ENCODE assay signal across 25 cellular contexts in the genomic region with DNA sequence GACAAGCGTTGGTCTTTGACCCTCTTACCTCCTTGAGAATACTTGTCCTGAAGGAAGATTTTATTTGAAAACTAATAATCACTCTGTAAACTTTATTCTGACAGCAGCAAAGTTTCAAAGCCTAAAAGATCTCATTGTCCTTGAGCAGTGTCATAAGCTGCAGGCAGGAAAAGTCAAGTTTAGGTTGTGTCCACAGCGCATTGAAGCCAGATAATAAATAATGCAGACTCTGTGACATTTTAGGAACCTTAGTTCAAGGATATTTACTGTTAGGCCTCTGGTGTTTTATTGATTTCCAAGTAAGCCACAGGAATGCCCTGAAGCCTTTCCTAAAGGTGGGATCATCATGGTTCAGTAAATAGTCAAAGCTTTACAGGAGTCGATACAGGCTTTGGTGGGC.
"Had no signal": no experiment of that assay in that cellular context is flagged by ENCODE, and none has a peak within 500 bp of the region (broad histone marks: within the 10 kb centered on the region; RNA-seq: fewer than 3 reads in every experiment).

No MANE protein-coding gene starts in this region.

- H3K4me3 ChIP-seq: MG63, SJSA1 had no signal

- H3K4me3 Mint-ChIP-seq: activated CD4-positive, alpha-beta T cell treated with anti-CD3 and anti-CD28 coated beads for 36 hours; activated CD8-positive, alpha-beta T cell treated with anti-CD3 and anti-CD28 coated beads, Interleukin-2, amount 10 ng/mL, durations not matched to agents 7 days and 5 days; activated naive CD8-positive, alpha-beta T cell; activated T-cell treated with anti-CD3 and anti-CD28 coated beads, Interleukin-2, amount 50 U/mL, for 24 hours; activated T-helper 1 cell treated with anti-CD3 and anti-CD28 coated beads, Interleukin-12 subunit alpha, Interleukin-12 subunit beta, Interleukin-2, Interleukin-4 antibody, amounts not matched to agents 30 ng/mL and 10 ng/mL and 1 ng/mL, durations not matched to agents 14 hours and 24 hours and 36 hours; brain; T-helper 1 cell treated with Interleukin-12 subunit alpha and Interleukin-12 subunit beta and Interleukin-4 antibody, amounts not matched to agents 30 μg/mL and 1 μg/mL, for 36 hours had no signal

- H3K36me3 ChIP-seq: MG63, SJSA1 had no signal

- H3K36me3 Mint-ChIP-seq: activated naive CD8-positive, alpha-beta T cell; brain had no signal

- ATAC-seq: activated CD4-positive, alpha-beta T cell treated with anti-CD3 and anti-CD28 coated beads for 36 hours; activated CD8-positive, alpha-beta T cell treated with anti-CD3 and anti-CD28 coated beads, Interleukin-2, amount 10 ng/mL, durations not matched to agents 7 days and 5 days; PC-3 had no signal

- FAIRE-seq: astrocyte, RCC 7860 had no signal

- H3K4me1 ChIP-seq: SJSA1 had no signal

- H3K27me3 ChIP-seq: MG63, SJSA1 had no signal

- DNase-seq: activated CD4-positive, alpha-beta T cell treated with anti-CD3 and anti-CD28 coated beads for 36 hours; activated CD4-positive, alpha-beta T cell treated with anti-CD3 and anti-CD28 coated beads, Interleukin-2, amount 50 U/mL, for 4 hours; activated CD8-positive, alpha-beta T cell treated with anti-CD3 and anti-CD28 coated beads, Interleukin-2, amount 10 ng/mL, durations not matched to agents 7 days and 5 days; activated effector memory CD4-positive, alpha-beta T cell treated with anti-CD3 and anti-CD28 coated beads, Interleukin-2, amount 50 U/mL, for 16 hours; activated naive CD4-positive, alpha-beta T cell treated with Interleukin-2 at 50 U/mL for 16 hours; activated T-cell treated with anti-CD3 and anti-CD28 coated beads, Interleukin-2, amount 50 U/mL, for 24 hours; amygdala; MG63; MV-4-11; NCI-H1092 treated with DMSO at 0.1 percent for 48 hours; NCI-H1417 treated with DMSO at 0.1 percent for 48 hours; NCI-H1694; NCI-H2029; NCI-H2107; NCI-H345; NCI-H510A; NK-92 treated with Interleukin-12 subunit alpha and Interleukin-12 subunit beta, amount 100 ng/mL, for 24 hours; PC-3 had no signal

- H3K9me3 ChIP-seq: MG63, SJSA1 had no signal

- H3K27ac ChIP-seq: SJSA1 had no signal

- H3K27me3 Mint-ChIP-seq: activated CD4-positive, alpha-beta T cell treated with anti-CD3 and anti-CD28 coated beads for 36 hours; activated naive CD8-positive, alpha-beta T cell; brain had no signal

- H3K27ac Mint-ChIP-seq: activated CD4-positive, alpha-beta T cell treated with anti-CD3 and anti-CD28 coated beads for 36 hours; activated CD8-positive, alpha-beta T cell treated with anti-CD3 and anti-CD28 coated beads, Interleukin-2, amount 10 ng/mL, durations not matched to agents 7 days and 5 days; activated naive CD8-positive, alpha-beta T cell; activated T-cell treated with anti-CD3 and anti-CD28 coated beads, Interleukin-2, amount 50 U/mL, for 24 hours; activated T-helper 1 cell treated with anti-CD3 and anti-CD28 coated beads, Interleukin-12 subunit alpha, Interleukin-12 subunit beta, Interleukin-2, Interleukin-4 antibody, amounts not matched to agents 30 ng/mL and 10 ng/mL and 1 ng/mL, durations not matched to agents 14 hours and 24 hours and 36 hours; T-helper 1 cell treated with Interleukin-12 subunit alpha and Interleukin-12 subunit beta and Interleukin-4 antibody, amounts not matched to agents 30 μg/mL and 1 μg/mL, for 36 hours had no signal

- H3K9me3 Mint-ChIP-seq: activated T-cell treated with anti-CD3 and anti-CD28 coated beads, Interleukin-2, amount 50 U/mL, for 24 hours; activated T-helper 1 cell treated with anti-CD3 and anti-CD28 coated beads, Interleukin-12 subunit alpha, Interleukin-12 subunit beta, Interleukin-2, Interleukin-4 antibody, amounts not matched to agents 30 ng/mL and 10 ng/mL and 1 ng/mL, durations not matched to agents 14 hours and 24 hours and 36 hours; brain; T-helper 1 cell treated with Interleukin-12 subunit alpha and Interleukin-12 subunit beta and Interleukin-4 antibody, amounts not matched to agents 30 μg/mL and 1 μg/mL, for 36 hours had no signal
